Comparison of ENCODE assay signal across 8 cellular contexts in genomic region chr19:14418743-14419037, GRCh38. TPM values are rescaled to one million over a fixed set of nuclear protein-coding genes. Genes with fewer than 3 reads are reported as not detected.
DNase-seq lines count a peak whose midpoint lies in the region; ATAC-seq, FAIRE-seq and TF ChIP-seq lines count a peak whose summit lies in the region.

No MANE protein-coding gene starts in this region.

- H3K36me3 Mint-ChIP-seq in CD4-positive, alpha-beta T cell (ENCODE audit: low read depth), result peaks cover 40% of the 10 kb centered on the region

- no peak for TF ChIP-seq RAD21 in H1 (IDR thresholded peaks at IDR 0.05 in 1 of 2, conservative IDR thresholded peaks at IDR 0.05 in 1 of 2; ENCODE audit: low read depth in 2 of 2, low read length in 2 of 2)

- intact Hi-C loops in CD4-positive, alpha-beta T cell (cut with DNase I, micrococcal nuclease), result loop anchor here in 1 of 2 experiments (2.0 kb wide), 2 partner anchors 52 to 282 kb away; partner anchors contain the start of gene ASF1B

- H2BK5ac ChIP-seq in H1 (ENCODE audit: low read depth, low read length), result peak overlapping the region; percentile 91
- peak overlapping the region; percentile 2 for H2BK5ac ChIP-seq in neuronal stem cell (ENCODE audit: low read length)

- H3K4me1 Mint-ChIP-seq in CD4-positive, alpha-beta T cell (ENCODE audit: low read depth), result peaks cover 47% of the 10 kb centered on the region

- H3K27me3 ChIP-seq in CD4-positive, alpha-beta T cell (ENCODE audit: control insufficient read depth, insufficient read depth, low read length), result no peaks in the 10 kb centered on the region
- H3K27me3 ChIP-seq in NT2/D1 (ENCODE audit: insufficient read depth, insufficient read length) (no peaks in the 10 kb centered on the region), H1 (replicated peaks in 1 of 4; ENCODE audit: control insufficient read depth in 3 of 4, extremely low read depth in 1 of 4, insufficient read depth in 3 of 4, low read length in 3 of 4) (no peaks in the 10 kb centered on the region), neuronal stem cell (ENCODE audit: control insufficient read depth in 3 of 3, insufficient read depth in 3 of 3, low read depth in 1 of 3, low read length in 3 of 3) (no peaks in the 10 kb centered on the region)

- H2BK12ac ChIP-seq in H1 (ENCODE audit: low read depth, low read length) (no peak overlapping the region), neuronal stem cell (ENCODE audit: low read length) (no peak overlapping the region)

- H3K4me1 ChIP-seq in NT2/D1 (ENCODE audit: insufficient read depth, insufficient read length), result peaks cover 20% of the 10 kb centered on the region
- peaks cover 0 to 6% (median 2%) of the 10 kb centered on the region in 4 experiments; a peak in 4 of 7 replicates for H3K4me1 ChIP-seq in H1 (replicated peaks in 1 of 4; ENCODE audit: control insufficient read depth in 3 of 4, insufficient read depth in 4 of 4, low read length in 3 of 4)
- H3K4me1 ChIP-seq in neuronal stem cell (ENCODE audit: control insufficient read depth in 2 of 2, insufficient read depth in 1 of 2, low read depth in 1 of 2, low read length in 2 of 2), result peaks cover 5 to 17% of the 10 kb centered on the region in 2 donors

- H3K18ac ChIP-seq in H1 (ENCODE audit: extremely low read depth, low read length), result no peak overlapping the region
- peak overlapping the region; percentile 99 for H3K18ac ChIP-seq in neuronal stem cell (ENCODE audit: low read length)

- H3K4me2 ChIP-seq in H1 (ENCODE audit: insufficient read depth in 1 of 2, low read depth in 2 of 2, low read length in 2 of 2) (peak overlapping the region; percentile 58 to 71), neuronal stem cell (ENCODE audit: insufficient read depth, low read length, poor library complexity, severe bottlenecking) (peak overlapping the region; percentile 80)

- H3K4ac ChIP-seq in H1 (replicated peaks; ENCODE audit: insufficient read length, low read depth, low read length) (no peak overlapping the region), neuronal stem cell (ENCODE audit: low read length) (no peak overlapping the region)

- H2BK15ac ChIP-seq in H1 (ENCODE audit: low read length), result no peak overlapping the region
- no peak overlapping the region for H2BK15ac ChIP-seq in neuronal stem cell (ENCODE audit: low read length)

- no peak overlapping the region for H2BK20ac ChIP-seq in H1 (ENCODE audit: low read length)

- DNase-seq in CD4-positive, alpha-beta T cell, result no peak
- DNase-seq in NT2/D1 (ENCODE audit: low read depth, low spot score) (no peak), H1 (ENCODE audit: low read depth in 1 of 2, low spot score in 2 of 2) (no peak), neuronal stem cell (ENCODE audit: low spot score) (no peak), cerebellum (ENCODE audit: low spot score) (no peak)

- no peak overlapping the region for H3K23ac ChIP-seq in H1 (ENCODE audit: insufficient read length)
- H3K23ac ChIP-seq in neuronal stem cell (ENCODE audit: low read depth, low read length, poor library complexity), result peak overlapping the region; percentile 73

- TF ChIP-seq CTCF in CD4-positive, alpha-beta T cell (IDR thresholded peaks at IDR 0.05), result no peak
- TF ChIP-seq CTCF in H1 (IDR thresholded peaks at IDR 0.05; ENCODE audit: control extremely low read depth in 1 of 3, insufficient read depth in 1 of 3, low read depth in 1 of 3, low read length in 3 of 3), result no peak

- CTCF ChIA-PET in CD4-positive, alpha-beta T cell (lab: Charles Lee), result interaction anchor here (1.8 kb wide), 1 partner anchor 282 kb away, joined by 4 read pairs; no protein-coding TSS in a partner anchor
- CTCF ChIA-PET in H1 (lab: Charles Lee; ENCODE audit: partially characterized antibody), result interaction anchor here (0.6 to 2.4 kb wide), 3 partner anchors 13 to 202 kb away, joined by 3 to 10 read pairs (median 3); no protein-coding TSS in a partner anchor

- no peak for TF ChIP-seq EP300 in H1 (IDR thresholded peaks at IDR 0.05; ENCODE audit: borderline replicate concordance in 1 of 2, low read depth in 2 of 2, low read length in 2 of 2)

- POLR2A ChIA-PET in CD4-positive, alpha-beta T cell (lab: Charles Lee), result interaction anchor here (1.2 to 2.6 kb wide), 7 partner anchors 9 to 337 kb away, joined by 3 to 10 read pairs (median 9); partner anchors contain the start of gene ADGRE5
- POLR2A ChIA-PET in H1 (lab: Charles Lee; ENCODE audit: partially characterized antibody), result interaction anchor here (4.3 kb wide), 1 partner anchor 13 kb away, joined by 22 read pairs; the partner anchor contains the start of gene PKN1

- H3K36me3 ChIP-seq in NT2/D1 (ENCODE audit: insufficient read depth, insufficient read length, low read length), result peaks cover 30% of the 10 kb centered on the region
- H3K36me3 ChIP-seq in H1 (ENCODE audit: control insufficient read depth in 2 of 4, insufficient read depth in 4 of 4, low read length in 3 of 4), result no peaks in the 10 kb centered on the region
- peaks cover 7 to 34% of the 10 kb centered on the region in 2 donors for H3K36me3 ChIP-seq in neuronal stem cell (replicated peaks in 1 of 2; ENCODE audit: control insufficient read depth in 2 of 2, insufficient read depth in 2 of 2, low read length in 2 of 2)

- peak overlapping the region; percentile 17 for H3K56ac ChIP-seq in H1 (replicated peaks; ENCODE audit: insufficient read length, low read depth, low read length)

- no peaks in the 10 kb centered on the region for H3K9me3 Mint-ChIP-seq in CD4-positive, alpha-beta T cell

- peak overlapping the region; percentile 95 for H3K4me3 Mint-ChIP-seq in CD4-positive, alpha-beta T cell

- no peak for FAIRE-seq in H1 (lab: Jason Lieb, UNC)

- H3K27ac ChIP-seq in CD4-positive, alpha-beta T cell (ENCODE audit: low read depth, low read length), result peak overlapping the region; percentile 95
- no peak overlapping the region for H3K27ac ChIP-seq in H1 (ENCODE audit: low read depth, low read length)
- peak overlapping the region; percentile 91 for H3K27ac ChIP-seq in neuronal stem cell (replicated peaks; ENCODE audit: low read length)

- H3K9me3 ChIP-seq in CD4-positive, alpha-beta T cell (ENCODE audit: control insufficient read depth, low read length), result no peaks in the 10 kb centered on the region
- H3K9me3 ChIP-seq in NT2/D1 (ENCODE audit: insufficient read depth, low read length) (no peaks in the 10 kb centered on the region), H1 (ENCODE audit: insufficient read depth in 2 of 2, low read depth in 1 of 2, low read length in 1 of 2) (no peaks in the 10 kb centered on the region), neuronal stem cell (replicated peaks in 1 of 2; ENCODE audit: control insufficient read depth in 2 of 2, insufficient read depth in 1 of 2, low read depth in 1 of 2, low read length in 2 of 2) (no peaks in the 10 kb centered on the region)

- H3K9ac ChIP-seq in NT2/D1 (ENCODE audit: insufficient read length, low read depth), result peak overlapping the region; percentile 95
- peak overlapping the region in 3 of 4 experiments; percentile 43 to 76 (median 74); a peak in 5 of 7 replicates for H3K9ac ChIP-seq in H1 (replicated peaks in 1 of 4; ENCODE audit: extremely low read depth in 1 of 4, low read depth in 3 of 4, low read length in 3 of 4)
- H3K9ac ChIP-seq in neuronal stem cell (ENCODE audit: low read depth, low read length, poor library complexity), result peak overlapping the region; percentile 86

- no peak overlapping the region for H3K14ac ChIP-seq in H1 (ENCODE audit: insufficient read length)
- H3K14ac ChIP-seq in neuronal stem cell (ENCODE audit: low read length), result peak overlapping the region; percentile 56

- H2BK120ac ChIP-seq in H1 (replicated peaks; ENCODE audit: low read depth, low read length) (no peak overlapping the region), neuronal stem cell (ENCODE audit: low read depth, low read length) (no peak overlapping the region)

- H3K27me3 Mint-ChIP-seq in CD4-positive, alpha-beta T cell, result no peaks in the 10 kb centered on the region

- H3K27ac Mint-ChIP-seq in CD4-positive, alpha-beta T cell, result peak overlapping the region; percentile 95

- H3K79me2 ChIP-seq in H1 (ENCODE audit: control insufficient read depth in 1 of 2, insufficient read depth in 2 of 2, low read length in 2 of 2), result peaks cover 41 to 52% of the 10 kb centered on the region in 2 experiments

- H4K20me1 ChIP-seq in H1 (replicated peaks in 1 of 2; ENCODE audit: control insufficient read depth in 1 of 2, insufficient read depth in 2 of 2, low read length in 2 of 2), result peaks cover 16 to 20% of the 10 kb centered on the region in 2 experiments

- TF ChIP-seq POLR2A in H1 (IDR thresholded peaks at IDR 0.05; ENCODE audit: control extremely low read depth in 1 of 2, low read depth in 2 of 2, low read length in 2 of 2), result no peak

- H2AK5ac ChIP-seq in H1 (ENCODE audit: low read depth, low read length) (no peak overlapping the region), neuronal stem cell (ENCODE audit: low read depth, low read length) (no peak overlapping the region)

- H4K91ac ChIP-seq in H1 (replicated peaks; ENCODE audit: insufficient read length, low read length) (no peak overlapping the region), neuronal stem cell (ENCODE audit: low read depth, low read length, poor library complexity) (no peak overlapping the region)

- H4K8ac ChIP-seq in H1 (ENCODE audit: extremely low read depth, insufficient read depth, low read length), result no peak overlapping the region
- H4K8ac ChIP-seq in neuronal stem cell (ENCODE audit: low read depth, low read length), result no peak overlapping the region

- no peak overlapping the region for H4K5ac ChIP-seq in H1 (ENCODE audit: insufficient read length, low read depth, low read length)

- H3K79me1 ChIP-seq in H1 (ENCODE audit: low read depth, low read length) (peaks cover 14% of the 10 kb centered on the region), neuronal stem cell (ENCODE audit: low read depth, low read length) (peaks cover 17% of the 10 kb centered on the region)

- H3K23me2 ChIP-seq in H1 (ENCODE audit: low read depth, low read length), result 0 out of 2 replicates have a peak, but pooled peaks cover 2% of the 10 kb centered on the region

- WGBS in H1 (ENCODE audit: extremely low coverage in 1 of 2, insufficient coverage in 1 of 2, insufficient read length in 1 of 2, insufficient replicate concordance in 2 of 2, low coverage in 1 of 2, low lambda C conversion rate in 2 of 2, missing lambda C conversion rate in 1 of 2), 2 experiments, result 3% methylated on average over 5 of the region's 18 CpGs; no CpG with 5 or more reads in 1 of the 2 experiments
- no CpG with 5 or more reads among the region's 18 CpGs for WGBS in neuronal stem cell (ENCODE audit: extremely low coverage in 2 of 2, insufficient read length in 2 of 2, insufficient replicate concordance in 1 of 2), 2 donors

- H2AFZ ChIP-seq in H1 (ENCODE audit: low read length) (no peak overlapping the region), neuronal stem cell (ENCODE audit: low read length) (peak overlapping the region; percentile 96)

- ATAC-seq in CD4-positive, alpha-beta T cell (ENCODE audit: poor library complexity), result no peak
- no peak for ATAC-seq in GM19452 (IDR thresholded peaks at IDR 0.05; ENCODE audit: unreplicated experiment)
- ATAC-seq in HG02588 (IDR thresholded peaks at IDR 0.05; ENCODE audit: unreplicated experiment), result no peak
- ATAC-seq in HG03571 (IDR thresholded peaks at IDR 0.05; ENCODE audit: unreplicated experiment), result no peak

- peak overlapping the region; percentile 90 for H3K4me3 ChIP-seq in NT2/D1 (ENCODE audit: insufficient read length, low read depth)
- peak overlapping the region; percentile 65 to 83 (median 77) for H3K4me3 ChIP-seq in H1 (ENCODE audit: extremely low read depth in 1 of 4, insufficient read depth in 2 of 4, low read depth in 3 of 4, low read length in 4 of 4)
- H3K4me3 ChIP-seq in neuronal stem cell (ENCODE audit: low read length in 2 of 2), result peak overlapping the region; percentile 80 to 89

RNA-seq across cellular contexts. Expression of gene DDX39A, which starts 0.5 kb away (rescaled TPM):
- 100 to 1,000 TPM; 296 to 299 TPM for total RNA-seq in CD4-positive, alpha-beta T cell
- 124 and 139 TPM in 2 replicates for total RNA-seq in H1 (2021; fragmentation: NEBNext Ultra II Directional; extraction: Animal tissue kit (Norgen Biotek cat#: 25700))
- 139 and 161 TPM in 2 replicates for polyA plus RNA-seq in H1 (2011; rRNA removed)
- 140 TPM for polyA plus RNA-seq in H1 (2011; cell fraction: cytosol; rRNA removed)
- polyA plus RNA-seq in H1 (2011; cell fraction: nucleus; rRNA removed), result 516 TPM
- 146 to 179 TPM (median 162 TPM) in 4 replicates for polyA plus RNA-seq in H1 (2012, experiment 1 of 2)
- polyA plus RNA-seq in H1 (2012, experiment 2 of 2), result 209 TPM
- polyA plus RNA-seq in H1 (2013, experiment 1 of 2), result 111 TPM
- 106 TPM for polyA plus RNA-seq in H1 (2013, experiment 2 of 2)
- 58.7 and 78.7 TPM in 2 replicates for polyA minus RNA-seq in H1 (2011; rRNA and poly(A)+ RNA removed)
- 49.8 TPM for polyA minus RNA-seq in H1 (2011; cell fraction: cytosol; rRNA and poly(A)+ RNA removed)
- 87.6 TPM for polyA minus RNA-seq in H1 (2011; cell fraction: nucleus; rRNA and poly(A)+ RNA removed)
- polyA plus RNA-seq in neuronal stem cell (2013, experiment 1 of 2), result 75.6 TPM
- polyA plus RNA-seq in neuronal stem cell (2013, experiment 2 of 2), result 76.2 TPM
- total RNA-seq in cerebellum, result 26.7 TPM

RNA-seq across cellular contexts. Expression of gene PKN1, which starts 14.4 kb away (rescaled TPM):
- 100 to 1,000 TPM; 171 TPM for total RNA-seq in CD4-positive, alpha-beta T cell
- 161 and 162 TPM in 2 replicates for total RNA-seq in H1 (2021; fragmentation: NEBNext Ultra II Directional; extraction: Animal tissue kit (Norgen Biotek cat#: 25700))
- 65.2 and 109 TPM in 2 replicates for polyA plus RNA-seq in H1 (2011; rRNA removed)
- 92.4 TPM for polyA plus RNA-seq in H1 (2011; cell fraction: cytosol; rRNA removed)
- 132 TPM for polyA plus RNA-seq in H1 (2011; cell fraction: nucleus; rRNA removed)
- 67.4 to 133 TPM (median 113 TPM) in 4 replicates for polyA plus RNA-seq in H1 (2012, experiment 1 of 2)
- 113 TPM for polyA plus RNA-seq in H1 (2012, experiment 2 of 2)
- 63.9 TPM for polyA plus RNA-seq in H1 (2013, experiment 1 of 2)
- polyA plus RNA-seq in H1 (2013, experiment 2 of 2), result 65.4 TPM
- polyA minus RNA-seq in H1 (2011; rRNA and poly(A)+ RNA removed), result 60.2 and 108 TPM in 2 replicates
- polyA minus RNA-seq in H1 (2011; cell fraction: cytosol; rRNA and poly(A)+ RNA removed), result 91.2 TPM
- polyA minus RNA-seq in H1 (2011; cell fraction: nucleus; rRNA and poly(A)+ RNA removed), result 50.4 TPM
- 70.0 TPM for polyA plus RNA-seq in neuronal stem cell (2013, experiment 1 of 2)
- 68.8 TPM for polyA plus RNA-seq in neuronal stem cell (2013, experiment 2 of 2)
- total RNA-seq in cerebellum, result 38.7 TPM

RNA-seq across cellular contexts. Expression of gene ADGRE5, which starts 37.4 kb away (rescaled TPM):
- 100 to 1,000 TPM; 745 to 751 TPM for total RNA-seq in CD4-positive, alpha-beta T cell
- 3.0 and 3.6 TPM in 2 replicates for total RNA-seq in H1 (2021; fragmentation: NEBNext Ultra II Directional; extraction: Animal tissue kit (Norgen Biotek cat#: 25700))
- polyA plus RNA-seq in H1 (2011; rRNA removed), result 1.6 and 2.3 TPM in 2 replicates
- polyA plus RNA-seq in H1 (2011; cell fraction: cytosol; rRNA removed), result 1.0 TPM
- polyA plus RNA-seq in H1 (2011; cell fraction: nucleus; rRNA removed), result 3.0 TPM
- 1.3 to 2.2 TPM (median 1.8 TPM) in 4 replicates for polyA plus RNA-seq in H1 (2012, experiment 1 of 2)
- 1.4 TPM for polyA plus RNA-seq in H1 (2012, experiment 2 of 2)
- polyA plus RNA-seq in H1 (2013, experiment 1 of 2), result 3.1 TPM
- 3.2 TPM for polyA plus RNA-seq in H1 (2013, experiment 2 of 2)
- polyA minus RNA-seq in H1 (2011; rRNA and poly(A)+ RNA removed), result 2.7 and 3.4 TPM in 2 replicates
- polyA minus RNA-seq in H1 (2011; cell fraction: cytosol; rRNA and poly(A)+ RNA removed), result 1.8 TPM
- polyA minus RNA-seq in H1 (2011; cell fraction: nucleus; rRNA and poly(A)+ RNA removed), result 4.2 TPM
- polyA plus RNA-seq in neuronal stem cell (2013, experiment 1 of 2), result 0.74 TPM
- 0.72 TPM for polyA plus RNA-seq in neuronal stem cell (2013, experiment 2 of 2)
- 1.9 TPM for total RNA-seq in cerebellum

RNA-seq across cellular contexts. Expression of gene PTGER1, which starts 56.5 kb away (rescaled TPM):
- not detected for total RNA-seq in CD4-positive, alpha-beta T cell
- 0.38 and 0.41 TPM in 2 replicates for total RNA-seq in H1 (2021; fragmentation: NEBNext Ultra II Directional; extraction: Animal tissue kit (Norgen Biotek cat#: 25700))
- 0.20 and 0.30 TPM in 2 replicates for polyA plus RNA-seq in H1 (2011; rRNA removed)
- 0.12 TPM for polyA plus RNA-seq in H1 (2011; cell fraction: cytosol; rRNA removed)
- polyA plus RNA-seq in H1 (2011; cell fraction: nucleus; rRNA removed), result 0.33 TPM
- 0.17 to 0.25 TPM (median 0.19 TPM) in 3 of 4 replicates, not detected in the other for polyA plus RNA-seq in H1 (2012, experiment 1 of 2)
- polyA plus RNA-seq in H1 (2012, experiment 2 of 2), result not detected
- 0.06 TPM for polyA plus RNA-seq in H1 (2013, experiment 1 of 2)
- polyA plus RNA-seq in H1 (2013, experiment 2 of 2), result 0.15 TPM
- not detected in 2 replicates for polyA minus RNA-seq in H1 (2011; rRNA and poly(A)+ RNA removed)
- 0.81 TPM for polyA minus RNA-seq in H1 (2011; cell fraction: cytosol; rRNA and poly(A)+ RNA removed)
- 0.90 TPM for polyA minus RNA-seq in H1 (2011; cell fraction: nucleus; rRNA and poly(A)+ RNA removed)
- polyA plus RNA-seq in neuronal stem cell (2013, experiment 1 of 2), result 0.26 TPM
- 0.29 TPM for polyA plus RNA-seq in neuronal stem cell (2013, experiment 2 of 2)
- total RNA-seq in cerebellum, result 0.27 TPM

Comparison
In these comparisons a context has a peak if more than half of its experiments do, and no peak if none do; other contexts are left out.
1. RNA of gene ADGRE5, which starts 37.4 kb away (total RNA-seq): 745 to 751 TPM in CD4-positive, alpha-beta T cell; 3.0 to 3.6 TPM in H1 and 1.9 TPM in cerebellum (single experiment); every median in the first group is over 100 times any median in the second.
2. Peak in every context shown above with its lines, with median percentiles within 50 percentile points of each other: H3K4me3 ChIP-seq and H3K9ac ChIP-seq.